ENCODE assay signal across 21 cellular contexts in the genomic region with DNA sequence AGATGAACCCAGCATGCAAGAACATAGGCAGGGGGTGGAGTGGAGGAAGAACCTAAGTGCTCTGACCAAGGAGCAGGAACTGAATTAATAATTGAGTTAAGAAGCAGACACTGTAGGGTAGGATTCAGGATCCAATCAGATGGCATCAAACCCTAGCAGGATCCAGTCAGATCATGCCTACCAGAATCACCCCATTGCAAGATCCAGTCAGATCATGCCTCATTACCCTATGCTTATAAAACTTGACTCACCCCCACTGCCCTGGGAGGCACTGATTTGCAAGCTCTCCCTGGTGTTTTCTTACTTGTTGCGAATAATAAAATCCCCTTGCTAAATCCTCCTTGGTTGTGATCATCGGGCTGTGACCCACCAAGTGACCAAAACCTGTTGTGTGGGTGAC. TPM values are rescaled to one million over a fixed set of nuclear protein-coding genes. Genes with fewer than 3 reads are reported as not detected.
"Had no signal": no experiment of that assay in that cellular context is flagged by ENCODE, and none has a peak within 500 bp of the region (broad histone marks: within the 10 kb centered on the region; RNA-seq: fewer than 3 reads in every experiment).

No MANE protein-coding gene starts in this region.

- H3K9me3 ChIP-seq: body of pancreas, prostate gland, suprapubic skin, vagina had no signal

- H3K4me1 Mint-ChIP-seq: activated CD4-positive, alpha-beta T cell treated with anti-CD3 and anti-CD28 coated beads, Interleukin-2, amount 10 ng/mL, durations not matched to agents 7 days and 5 days; naive thymus-derived CD4-positive, alpha-beta T cell; stimulated activated naive CD8-positive, alpha-beta T cell treated with anti-CD3 and anti-CD28 coated beads, Interleukin-15, amount 100 ng/mL, for 72 hours had no signal

- H3K9me3 Mint-ChIP-seq: activated naive CD4-positive, alpha-beta T cell treated with anti-CD3 and anti-CD28 coated beads for 36 hours had no signal

- H3K27me3 Mint-ChIP-seq: activated CD4-positive, alpha-beta T cell treated with anti-CD3 and anti-CD28 coated beads, Interleukin-2, amount 10 ng/mL, durations not matched to agents 7 days and 5 days; effector memory CD8-positive, alpha-beta T cell; naive thymus-derived CD4-positive, alpha-beta T cell; stimulated activated naive CD8-positive, alpha-beta T cell treated with anti-CD3 and anti-CD28 coated beads, Interleukin-15, amount 100 ng/mL, for 72 hours had no signal

- H3K27ac ChIP-seq: body of pancreas, prostate gland, suprapubic skin, vagina had no signal

- H3K27ac Mint-ChIP-seq: activated CD4-positive, alpha-beta T cell treated with anti-CD3 and anti-CD28 coated beads, Interleukin-2, amount 10 ng/mL, durations not matched to agents 7 days and 5 days; activated naive CD4-positive, alpha-beta T cell treated with anti-CD3 and anti-CD28 coated beads for 36 hours; effector memory CD8-positive, alpha-beta T cell; naive thymus-derived CD4-positive, alpha-beta T cell; stimulated activated naive CD8-positive, alpha-beta T cell treated with anti-CD3 and anti-CD28 coated beads, Interleukin-15, amount 100 ng/mL, for 72 hours had no signal

- H3K36me3 ChIP-seq: prostate gland, suprapubic skin, vagina had no signal

- H3K27me3 ChIP-seq: body of pancreas, suprapubic skin, vagina had no signal

- H3K4me3 ChIP-seq: body of pancreas, prostate gland, suprapubic skin, vagina had no signal

- H3K36me3 Mint-ChIP-seq: naive thymus-derived CD4-positive, alpha-beta T cell had no signal

- H3K4me3 Mint-ChIP-seq: activated CD4-positive, alpha-beta T cell treated with anti-CD3 and anti-CD28 coated beads, Interleukin-2, amount 10 ng/mL, durations not matched to agents 7 days and 5 days; activated naive CD4-positive, alpha-beta T cell treated with anti-CD3 and anti-CD28 coated beads for 36 hours; activated T-cell treated with anti-CD3 and anti-CD28 coated beads, Interleukin-2, amount 50 U/mL, for 4 hours; effector memory CD8-positive, alpha-beta T cell; naive thymus-derived CD4-positive, alpha-beta T cell; stimulated activated naive CD8-positive, alpha-beta T cell treated with anti-CD3 and anti-CD28 coated beads, Interleukin-15, amount 100 ng/mL, for 72 hours had no signal

- H3K4me1 ChIP-seq: body of pancreas, prostate gland, suprapubic skin, vagina had no signal

- DNase-seq: activated CD4-positive, alpha-beta T cell treated with anti-CD3 and anti-CD28 coated beads, Interleukin-2, amount 10 ng/mL, durations not matched to agents 7 days and 5 days; activated CD8-positive, alpha-beta memory T cell treated with anti-CD3 and anti-CD28 coated beads, Interleukin-2, amount 50 U/mL, for 4 hours; activated naive CD4-positive, alpha-beta T cell treated with anti-CD3 and anti-CD28 coated beads for 36 hours; activated T-cell treated with anti-CD3 and anti-CD28 coated beads, Interleukin-2, amount 50 U/mL, for 4 hours; body of pancreas; caudate nucleus; effector memory CD8-positive, alpha-beta T cell; foreskin melanocyte; head of caudate nucleus; kidney; left ventricle myocardium superior; naive thymus-derived CD4-positive, alpha-beta T cell; right cardiac atrium; small intestine; stimulated activated CD4-positive, alpha-beta T cell treated with anti-CD3 and anti-CD28 coated beads, Interleukin-4, amount 100 ng/mL, for 1 hour; stimulated activated naive CD8-positive, alpha-beta T cell treated with anti-CD3 and anti-CD28 coated beads, Interleukin-15, amount 100 ng/mL, for 72 hours; trophoblast cell had no signal

- ATAC-seq: activated T-cell treated with anti-CD3 and anti-CD28 coated beads, Interleukin-2, amount 50 U/mL, for 4 hours; body of pancreas; effector memory CD8-positive, alpha-beta T cell; left ventricle myocardium superior; naive thymus-derived CD4-positive, alpha-beta T cell; right cardiac atrium; stimulated activated naive CD8-positive, alpha-beta T cell treated with anti-CD3 and anti-CD28 coated beads, Interleukin-15, amount 100 ng/mL, for 72 hours had no signal

RNA-seq across cellular contexts. Expression of gene TUSC1, which starts 19.7 kb away (rescaled TPM):
- total RNA-seq: activated naive CD4-positive, alpha-beta T cell treated with anti-CD3 and anti-CD28 coated beads for 36 hours; osteocyte had no signal
